25 cellular contexts compared by ENCODE assay signal in genomic region chr6:7098974-7099373, GRCh38. TPM values are rescaled to one million over a fixed set of nuclear protein-coding genes. Genes with fewer than 3 reads are reported as not detected.
DNase-seq lines count a peak whose midpoint lies in the region; ATAC-seq, FAIRE-seq and TF ChIP-seq lines count a peak whose summit lies in the region.
"Had no signal": no experiment of that assay in that cellular context is flagged by ENCODE, and none has a peak within 500 bp of the region (broad histone marks: within the 10 kb centered on the region; RNA-seq: fewer than 3 reads in every experiment).

No MANE protein-coding gene starts in this region.

- no peaks in the 10 kb centered on the region for H3F3A ChIP-seq in MM.1S (ENCODE audit: insufficient read depth, low read length)

- FAIRE-seq in HepG2 (lab: Jason Lieb, UNC): no peak
- FAIRE-seq: A204.1, D721Med, GM12878, GM19239, H1 had no signal

- H3K27ac Mint-ChIP-seq in osteocyte (ENCODE audit: unreplicated experiment): no peak overlapping the region
- peak overlapping the region; percentile 16 for H3K27ac Mint-ChIP-seq in stimulated activated memory B cell treated with anti-CD40 and anti-IgM and Interleukin-4, amounts not matched to agents 10 μg/mL and 1 μg/mL and 100 μg/mL, for 72 hours
- H3K27ac Mint-ChIP-seq: B cell; CD4-positive, CD25-positive, alpha-beta regulatory T cell; CD8-positive, alpha-beta T cell had no signal

- H3K23ac ChIP-seq in mesenchymal stem cell (ENCODE audit: low read length in 2 of 2): no peak overlapping the region

- H3K9ac ChIP-seq in HepG2 (ENCODE audit: insufficient read depth, low read depth, low read length) (no peak overlapping the region), mesenchymal stem cell (ENCODE audit: low read length) (no peak overlapping the region), MM.1S (ENCODE audit: low read length) (no peak overlapping the region)
- H3K9ac ChIP-seq: BLaER1, GM23248 had no signal

- peak overlapping the region; percentile 40 for H2BK15ac ChIP-seq in mesenchymal stem cell (ENCODE audit: low read depth, poor library complexity, severe bottlenecking)

- H4K91ac ChIP-seq in mesenchymal stem cell (ENCODE audit: low read length): no peak overlapping the region

- no peaks in the 10 kb centered on the region for H3K9me2 ChIP-seq in MM.1S (replicated peaks; ENCODE audit: insufficient read depth, low read length)

- H3K4me3 Mint-ChIP-seq in osteocyte (ENCODE audit: unreplicated experiment): no peak overlapping the region
- no peak overlapping the region for H3K4me3 Mint-ChIP-seq in stimulated activated memory B cell treated with anti-CD40 and anti-IgM and Interleukin-4, amounts not matched to agents 10 μg/mL and 1 μg/mL and 100 μg/mL, for 72 hours
- H3K4me3 Mint-ChIP-seq: B cell; CD8-positive, alpha-beta T cell; H9 had no signal

- intact Hi-C loops in HepG2 (cut with micrococcal nuclease; ENCODE audit: unreplicated experiment) (no loop called here), right lobe of liver (cut with DNase I) (no loop called here)

- no peaks in the 10 kb centered on the region for H3K36me3 Mint-ChIP-seq in osteocyte (ENCODE audit: unreplicated experiment)
- H3K36me3 Mint-ChIP-seq in stimulated activated memory B cell treated with anti-CD40 and anti-IgM and Interleukin-4, amounts not matched to agents 10 μg/mL and 1 μg/mL and 100 μg/mL, for 72 hours: no peaks in the 10 kb centered on the region
- H3K36me3 Mint-ChIP-seq: CD4-positive, CD25-positive, alpha-beta regulatory T cell; CD8-positive, alpha-beta T cell had no signal

- no peak overlapping the region for H2BK5ac ChIP-seq in mesenchymal stem cell (ENCODE audit: low read depth, low read length, poor library complexity, severe bottlenecking)

- no peak overlapping the region for H3K4ac ChIP-seq in mesenchymal stem cell (ENCODE audit: low read depth in 1 of 2, low read length in 2 of 2)

- peaks cover 35% of the 10 kb centered on the region for H3K4me1 ChIP-seq in HepG2 (ENCODE audit: insufficient read depth, low read length)
- H3K4me1 ChIP-seq in right lobe of liver: no peaks in the 10 kb centered on the region
- no peaks in the 10 kb centered on the region for H3K4me1 ChIP-seq in mesenchymal stem cell (ENCODE audit: control insufficient read depth, insufficient read depth, low read depth, low read length)
- H3K4me1 ChIP-seq in MM.1S (ENCODE audit: low read length): no peaks in the 10 kb centered on the region

- H2BK12ac ChIP-seq in mesenchymal stem cell (ENCODE audit: low read length in 2 of 2): no peak overlapping the region

- TF ChIP-seq POLR2A in HepG2 (IDR thresholded peaks at IDR 0.05; ENCODE audit: insufficient read depth in 1 of 2, low read depth in 2 of 2, low read length in 2 of 2): no peak
- TF ChIP-seq POLR2A in right lobe of liver (IDR thresholded peaks at IDR 0.05): no peak

- H3K9me3 ChIP-seq in HepG2 (ENCODE audit: low read length) (no peaks in the 10 kb centered on the region), right lobe of liver (no peaks in the 10 kb centered on the region), mesenchymal stem cell (ENCODE audit: control insufficient read depth, low read length) (no peaks in the 10 kb centered on the region), MM.1S (replicated peaks; ENCODE audit: insufficient read depth, low read length) (no peaks in the 10 kb centered on the region)
- H3K9me3 ChIP-seq: BLaER1 had no signal

- no peak overlapping the region for H3K14ac ChIP-seq in mesenchymal stem cell (ENCODE audit: low read length in 2 of 2)

- no peaks in the 10 kb centered on the region for H3K79me1 ChIP-seq in mesenchymal stem cell (replicated peaks; ENCODE audit: low read length, poor library complexity, severe bottlenecking)

- no peaks in the 10 kb centered on the region for H3K4me1 Mint-ChIP-seq in osteocyte (ENCODE audit: unreplicated experiment)
- peaks cover 21% of the 10 kb centered on the region for H3K4me1 Mint-ChIP-seq in stimulated activated memory B cell treated with anti-CD40 and anti-IgM and Interleukin-4, amounts not matched to agents 10 μg/mL and 1 μg/mL and 100 μg/mL, for 72 hours

- H4K20me1 ChIP-seq in HepG2 (ENCODE audit: insufficient read depth, low read length): no peaks in the 10 kb centered on the region
- H4K20me1 ChIP-seq in MM.1S (ENCODE audit: insufficient read depth, low read length): no peaks in the 10 kb centered on the region
- H4K20me1 ChIP-seq: BLaER1 had no signal

- TF ChIP-seq RAD21 in HepG2 (CRISPR knock-in tag; IDR thresholded peaks at IDR 0.05): no peak

- H2AK5ac ChIP-seq in mesenchymal stem cell (ENCODE audit: low read length, severe bottlenecking): no peak overlapping the region

- in situ Hi-C loops in HepG2 (cut with HindIII; ENCODE audit: extremely low pct_ligation_motif_present, low pct_unique_long_range_greater_than_20kb): no loop called here

- BruUV-seq in HepG2 (replicated peaks; lab: Mats Ljungman, UMichigan): no TSS peak

- TF ChIP-seq EP300 in HepG2 (IDR thresholded peaks at IDR 0.05; ENCODE audit: low read depth in 2 of 2, low read length in 2 of 2): no peak
- TF ChIP-seq EP300 in HepG2 (CRISPR knock-in tag; IDR thresholded peaks at IDR 0.05; ENCODE audit: borderline replicate concordance): no peak

- no peaks in the 10 kb centered on the region for H3K36me3 ChIP-seq in HepG2 (replicated peaks in 1 of 2; ENCODE audit: control insufficient read depth in 1 of 2, insufficient read depth in 2 of 2, low read length in 2 of 2)
- no peaks in the 10 kb centered on the region for H3K36me3 ChIP-seq in right lobe of liver
- no peaks in the 10 kb centered on the region for H3K36me3 ChIP-seq in mesenchymal stem cell (ENCODE audit: control insufficient read depth in 1 of 2, insufficient read depth in 2 of 2, low read depth in 1 of 2, low read length in 2 of 2)
- no peaks in the 10 kb centered on the region for H3K36me3 ChIP-seq in MM.1S (replicated peaks; ENCODE audit: insufficient read depth, low read length)
- H3K36me3 ChIP-seq: BLaER1 had no signal

- H2BK120ac ChIP-seq in mesenchymal stem cell (ENCODE audit: low read depth, low read length): no peak overlapping the region

- no peak for TF ChIP-seq CTCF in HepG2 (CRISPR knock-in tag; IDR thresholded peaks at IDR 0.05)
- TF ChIP-seq CTCF in right lobe of liver (IDR thresholded peaks at IDR 0.05): no peak
- TF ChIP-seq CTCF in osteocyte (IDR thresholded peaks at IDR 0.05): no peak
- no peak for TF ChIP-seq CTCF in MM.1S (IDR thresholded peaks at IDR 0.05; ENCODE audit: low read length)

- H3K4me2 ChIP-seq in HepG2 (ENCODE audit: low read depth, low read length) (no peak overlapping the region), mesenchymal stem cell (ENCODE audit: low read length, poor library complexity, severe bottlenecking) (no peak overlapping the region), MM.1S (ENCODE audit: low read depth, low read length) (no peak overlapping the region)

- CTCF ChIA-PET in HepG2 (lab: Yijun Ruan, JAX; ENCODE audit: low intra/inter-chr PET ratio, low total read pairs): no interaction called here

- peaks cover 6 to 22% of the 10 kb centered on the region in 2 experiments for H3K27me3 ChIP-seq in HepG2 (ENCODE audit: control insufficient read depth in 1 of 2, insufficient read depth in 2 of 2, low read length in 2 of 2)
- H3K27me3 ChIP-seq in right lobe of liver: no peaks in the 10 kb centered on the region
- H3K27me3 ChIP-seq in mesenchymal stem cell (ENCODE audit: control insufficient read depth in 1 of 2, insufficient read depth in 1 of 2, low read length in 2 of 2): no peaks in the 10 kb centered on the region
- no peaks in the 10 kb centered on the region for H3K27me3 ChIP-seq in MM.1S (replicated peaks; ENCODE audit: insufficient read depth, low read length)
- H3K27me3 ChIP-seq: BLaER1 had no signal

- WGBS in HepG2 (ENCODE audit: low lambda C conversion rate): 23% methylated on average over 2 of the region's 2 CpGs
- WGBS in right lobe of liver (ENCODE audit: insufficient coverage, low coverage, low lambda C conversion rate, missing lambda C conversion rate): 100% methylated on average over 2 of the region's 2 CpGs
- WGBS in mesenchymal stem cell: 90% methylated on average over 2 of the region's 2 CpGs

- DNase-seq in HepG2 (ENCODE audit: low spot score) (no peak), right lobe of liver (no peak), mesenchymal stem cell (no peak), osteocyte (ENCODE audit: extremely low spot score, unreplicated experiment) (peak; percentile 13), NCI-H1417 (lab: John Stamatoyannopoulos, UW) (no peak), MM.1S (no peak)
- no peak for DNase-seq in activated naive CD4-positive, alpha-beta T cell treated with Interleukin-2 at 50 U/mL for 16 hours
- DNase-seq: CD4-positive, CD25-positive, alpha-beta regulatory T cell; DMS 273 treated with DMSO at 0.1 percent for 48 hours; DMS79; EL; GM23248; H9 had no signal

- H3K4me3 ChIP-seq in HepG2 (replicated peaks in 1 of 3; ENCODE audit: insufficient read depth in 1 of 3, low read depth in 2 of 3, low read length in 3 of 3) (no peak overlapping the region), right lobe of liver (no peak overlapping the region), mesenchymal stem cell (ENCODE audit: insufficient read depth in 1 of 2, low read depth in 1 of 2, low read length in 2 of 2) (no peak overlapping the region), MM.1S (ENCODE audit: low read length) (no peak overlapping the region)
- H3K4me3 ChIP-seq: BLaER1, GM12878, GM23248 had no signal

- H3K9me3 Mint-ChIP-seq in osteocyte (ENCODE audit: unreplicated experiment): no peaks in the 10 kb centered on the region
- no peaks in the 10 kb centered on the region for H3K9me3 Mint-ChIP-seq in stimulated activated memory B cell treated with anti-CD40 and anti-IgM and Interleukin-4, amounts not matched to agents 10 μg/mL and 1 μg/mL and 100 μg/mL, for 72 hours
- H3K9me3 Mint-ChIP-seq: CD4-positive, CD25-positive, alpha-beta regulatory T cell; CD8-positive, alpha-beta T cell; H9 had no signal

- no peak overlapping the region for H3K18ac ChIP-seq in mesenchymal stem cell (ENCODE audit: low read depth in 1 of 2, low read length in 2 of 2)

- POLR2A ChIA-PET in HepG2 (lab: Yijun Ruan, JAX): no interaction called here

- H4K8ac ChIP-seq in mesenchymal stem cell (ENCODE audit: low read length): no peak overlapping the region

- H3K79me2 ChIP-seq in HepG2 (ENCODE audit: insufficient read depth, low read length) (no peaks in the 10 kb centered on the region), MM.1S (ENCODE audit: low read length) (no peaks in the 10 kb centered on the region)

- H3K27me3 Mint-ChIP-seq in osteocyte (ENCODE audit: unreplicated experiment): no peaks in the 10 kb centered on the region
- H3K27me3 Mint-ChIP-seq in stimulated activated memory B cell treated with anti-CD40 and anti-IgM and Interleukin-4, amounts not matched to agents 10 μg/mL and 1 μg/mL and 100 μg/mL, for 72 hours: no peaks in the 10 kb centered on the region
- H3K27me3 Mint-ChIP-seq: B cell had no signal

- H3K27ac ChIP-seq in HepG2 (ENCODE audit: extremely low read length, insufficient read depth, low read length): no peak overlapping the region
- H3K27ac ChIP-seq in right lobe of liver: no peak overlapping the region
- no peak overlapping the region for H3K27ac ChIP-seq in mesenchymal stem cell (ENCODE audit: low read length, poor library complexity, severe bottlenecking)
- H3K27ac ChIP-seq in MM.1S (ENCODE audit: low read length): no peak overlapping the region
- H3K27ac ChIP-seq: 22Rv1, BLaER1, C4-2B, GM23248 had no signal

- ATAC-seq in HepG2: no peak
- no peak for ATAC-seq in right lobe of liver
- no peak for ATAC-seq in stimulated activated memory B cell treated with anti-CD40 and anti-IgM and Interleukin-4, amounts not matched to agents 10 μg/mL and 1 μg/mL and 100 μg/mL, for 72 hours
- ATAC-seq: CD8-positive, alpha-beta T cell; GM12878; HCT116 had no signal

- no peak overlapping the region for H2AFZ ChIP-seq in HepG2 (ENCODE audit: low read length)
- H2AFZ ChIP-seq in mesenchymal stem cell (ENCODE audit: low read depth, low read length): no peak overlapping the region
- no peak overlapping the region for H2AFZ ChIP-seq in MM.1S (ENCODE audit: low read length)
- H2AFZ ChIP-seq: GM23248 had no signal

RNA-seq across cellular contexts. Expression of gene RREB1, which starts 8.8 kb away (rescaled TPM):
- total RNA-seq in HepG2 (2016; rRNA removed; fragmentation: Illumina TruSeq; extraction: Trizol) (23.2 and 23.4 TPM in 2 replicates), right lobe of liver (10 to 100 TPM; 28.7 to 46.3 (median 39.6) TPM), osteocyte (29.4 and 29.9 TPM in 2 replicates)
- total RNA-seq in HepG2 (2016; cell fraction: cytosol; rRNA removed; fragmentation: Illumina TruSeq; extraction: Trizol; ENCODE audit: low read depth): 62.4 and 75.9 TPM in 2 replicates
- total RNA-seq in HepG2 (2016; cell fraction: insoluble cytoplasmic fraction; rRNA removed; fragmentation: Illumina TruSeq; extraction: Trizol): 21.2 and 23.3 TPM in 2 replicates
- 33.9 and 40.6 TPM in 2 replicates for total RNA-seq in HepG2 (2016; cell fraction: membrane; rRNA removed; fragmentation: Illumina TruSeq; extraction: Trizol)
- 50.2 and 60.1 TPM in 2 replicates for total RNA-seq in HepG2 (2016; cell fraction: nucleus; rRNA removed; fragmentation: Illumina TruSeq; extraction: Trizol)
- polyA plus RNA-seq in HepG2 (2011; rRNA removed): 6.1 and 6.2 TPM in 2 replicates
- polyA plus RNA-seq in HepG2 (2011; cell fraction: cytosol; rRNA removed): 3.7 and 4.4 TPM in 2 replicates
- polyA plus RNA-seq in HepG2 (2011; cell fraction: nucleus; rRNA removed): 24.2 and 27.1 TPM in 2 replicates
- 19.5 and 19.9 TPM in 2 replicates for polyA plus RNA-seq in HepG2 (2012)
- 0.71 and 1.1 TPM in 2 replicates for polyA plus RNA-seq in HepG2 (2016; cell fraction: cytosol; fragmentation: Illumina TruSeq; extraction: Trizol; ENCODE audit: low read depth)
- 12.3 and 15.5 TPM in 2 replicates for polyA plus RNA-seq in HepG2 (2016; cell fraction: insoluble cytoplasmic fraction; fragmentation: Illumina TruSeq; extraction: Trizol; ENCODE audit: low read depth)
- polyA plus RNA-seq in HepG2 (2016; cell fraction: membrane; fragmentation: Illumina TruSeq; extraction: Trizol; ENCODE audit: low read depth): 1.6 and 2.2 TPM in 2 replicates
- 45.7 and 47.4 TPM in 2 replicates for polyA plus RNA-seq in HepG2 (2016; cell fraction: nucleus; fragmentation: Illumina TruSeq; extraction: Trizol; ENCODE audit: insufficient read depth, low read depth)
- 33.6 and 65.0 TPM in 2 replicates for polyA minus RNA-seq in HepG2 (2011; rRNA and poly(A)+ RNA removed; ENCODE audit: low replicate concordance)
- polyA minus RNA-seq in HepG2 (2011; cell fraction: cytosol; rRNA and poly(A)+ RNA removed): 27.1 and 37.4 TPM in 2 replicates
- 65.6 and 67.6 TPM in 2 replicates for polyA minus RNA-seq in HepG2 (2011; cell fraction: nucleus; rRNA and poly(A)+ RNA removed)
- polyA plus RNA-seq in mesenchymal stem cell (2013, experiment 1 of 2): 12.3 TPM
- polyA plus RNA-seq in mesenchymal stem cell (2013, experiment 2 of 2): 11.2 TPM
